In the genomic region with DNA sequence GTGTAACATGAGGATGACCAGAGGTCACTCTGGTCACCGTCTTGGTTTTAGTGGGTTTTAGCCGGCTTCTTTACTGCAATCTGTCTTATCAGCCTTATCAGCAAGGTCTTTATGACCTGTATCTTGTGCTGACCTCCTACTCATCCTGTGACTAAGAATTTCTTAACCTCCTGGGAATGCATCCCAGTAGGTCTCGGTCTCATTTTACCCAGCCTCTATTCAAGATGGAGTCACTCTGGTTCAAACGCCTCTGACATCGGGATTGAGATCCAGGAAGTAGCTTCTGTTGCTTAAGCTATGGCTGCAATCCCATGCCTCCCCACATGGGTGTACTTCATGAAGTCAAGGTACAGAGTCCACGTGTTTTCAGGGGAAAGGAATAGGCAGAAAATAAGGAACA, we compare ENCODE assay signal across 16 cellular contexts. TPM values are rescaled to one million over a fixed set of nuclear protein-coding genes. Genes with fewer than 3 reads are reported as not detected.
DNase-seq lines count a peak whose midpoint lies in the region; ATAC-seq, FAIRE-seq and TF ChIP-seq lines count a peak whose summit lies in the region.
"Had no signal": no experiment of that assay in that cellular context is flagged by ENCODE, and none has a peak within 500 bp of the region (broad histone marks: within the 10 kb centered on the region; RNA-seq: fewer than 3 reads in every experiment).

No MANE protein-coding gene starts in this region.

- no peak for TF ChIP-seq RAD21 in HepG2 (CRISPR knock-in tag; IDR thresholded peaks at IDR 0.05)
- no peak for TF ChIP-seq RAD21 in SK-N-SH (IDR thresholded peaks at IDR 0.05; ENCODE audit: low read length)

- DNase-seq in HepG2 (ENCODE audit: low spot score) (no peak), right lobe of liver (no peak), SK-N-SH (no peak), fibroblast of the aortic adventitia (ENCODE audit: low read depth) (no peak), transverse colon (peak; percentile 53), ureter (ENCODE audit: low spot score) (no peak), G401 (ENCODE audit: low spot score) (no peak), NCI-H2171 treated with DMSO at 0.1 percent for 48 hours (lab: John Stamatoyannopoulos, UW) (no peak)
- DNase-seq: activated CD4-positive, CD25-positive, alpha-beta regulatory T cell; activated effector memory CD4-positive, alpha-beta T cell treated with Interleukin-2 at 50 U/mL for 16 hours; aorta; CD8-positive, alpha-beta T cell; NCI-H187 treated with DMSO at 0.1 percent for 48 hours; NCI-H748 treated with DMSO at 0.1 percent for 48 hours; T-helper 1 cell had no signal

- ATAC-seq in HepG2 = peak; percentile 43; the same call in 1 of the 3 replicates
- no peak for ATAC-seq in right lobe of liver
- ATAC-seq: CD8-positive, alpha-beta T cell had no signal

- no peak for FAIRE-seq in HepG2 (lab: Jason Lieb, UNC)

- POLR2A ChIA-PET in HepG2 (lab: Yijun Ruan, JAX) = no interaction called here
- POLR2A ChIA-PET in SK-N-SH (lab: Yijun Ruan, JAX) = no interaction called here

- intact Hi-C loops in HepG2 (cut with micrococcal nuclease; ENCODE audit: unreplicated experiment) = no loop called here
- intact Hi-C loops in right lobe of liver (cut with DNase I) = no loop called here
- intact Hi-C loops in transverse colon (cut with DNase I; ENCODE audit: low total_unique reads) = no loop called here

- BruUV-seq in HepG2 (replicated peaks; lab: Mats Ljungman, UMichigan) = no TSS peak

- no peaks in the 10 kb centered on the region for H3K4me1 ChIP-seq in HepG2 (ENCODE audit: insufficient read depth, low read length)
- no peaks in the 10 kb centered on the region for H3K4me1 ChIP-seq in right lobe of liver
- peaks cover 0 to 2% of the 10 kb centered on the region in 2 experiments; a peak in 2 of 4 replicates for H3K4me1 ChIP-seq in SK-N-SH (ENCODE audit: control insufficient read depth in 1 of 2, insufficient read depth in 2 of 2, low read depth in 1 of 2, low read length in 1 of 2)
- peaks cover 0 to 42% (median 23%) of the 10 kb centered on the region in 4 donors for H3K4me1 ChIP-seq in transverse colon

- H3F3A ChIP-seq in SK-N-SH (replicated peaks; ENCODE audit: insufficient read depth) = peaks cover 13% of the 10 kb centered on the region

- H3K4me2 ChIP-seq in HepG2 (ENCODE audit: low read depth, low read length) = no peak overlapping the region
- no peak overlapping the region for H3K4me2 ChIP-seq in SK-N-SH

- H3K9me3 ChIP-seq in HepG2 (ENCODE audit: low read length) (no peaks in the 10 kb centered on the region), right lobe of liver (no peaks in the 10 kb centered on the region), SK-N-SH (no peaks in the 10 kb centered on the region), transverse colon (no peaks in the 10 kb centered on the region)

- H2AFZ ChIP-seq in HepG2 (ENCODE audit: low read length) (no peak overlapping the region), SK-N-SH (ENCODE audit: low read depth) (no peak overlapping the region)

- H3K79me2 ChIP-seq in HepG2 (ENCODE audit: insufficient read depth, low read length) (no peaks in the 10 kb centered on the region), SK-N-SH (ENCODE audit: insufficient read depth) (peaks cover 94% of the 10 kb centered on the region)

- H4K20me1 ChIP-seq in HepG2 (ENCODE audit: insufficient read depth, low read length) (no peaks in the 10 kb centered on the region), SK-N-SH (ENCODE audit: insufficient read depth) (no peaks in the 10 kb centered on the region)

- H3K9me2 ChIP-seq in SK-N-SH = no peaks in the 10 kb centered on the region

- H3K9ac ChIP-seq in HepG2 (ENCODE audit: insufficient read depth, low read depth, low read length) = no peak overlapping the region
- H3K9ac ChIP-seq in SK-N-SH = no peak overlapping the region

- H3K36me3 ChIP-seq in HepG2 (replicated peaks in 1 of 2; ENCODE audit: control insufficient read depth in 1 of 2, insufficient read depth in 2 of 2, low read length in 2 of 2) (no peaks in the 10 kb centered on the region), right lobe of liver (no peaks in the 10 kb centered on the region), SK-N-SH (replicated peaks in 1 of 2; ENCODE audit: control insufficient read depth in 1 of 2, insufficient read depth in 2 of 2, low read length in 1 of 2) (peaks cover 0 to 8% of the 10 kb centered on the region in 2 experiments), transverse colon (no peaks in the 10 kb centered on the region)

- 13% methylated on average over 6 of the region's 6 CpGs for WGBS in HepG2 (ENCODE audit: low lambda C conversion rate)
- 69% methylated on average over 5 of the region's 6 CpGs for WGBS in right lobe of liver (ENCODE audit: insufficient coverage, low coverage, low lambda C conversion rate, missing lambda C conversion rate)
- WGBS in SK-N-SH (ENCODE audit: low lambda C conversion rate) = 95% methylated on average over 6 of the region's 6 CpGs
- 46 to 59% methylated on average over 3 to 6 of the region's 6 CpGs for WGBS in transverse colon (ENCODE audit: low coverage in 1 of 2), 2 donors

- in situ Hi-C loops in HepG2 (cut with HindIII; ENCODE audit: extremely low pct_ligation_motif_present, low pct_unique_long_range_greater_than_20kb) (no loop called here), transverse colon (cut with MboI; ENCODE audit: low pct_ligation_motif_present in 1 of 4, low pct_unique_long_range_greater_than_20kb in 1 of 4, low sequenced_read_pairs in 3 of 4) (no loop called here), G401 (cut with HindIII; ENCODE audit: low sequenced_read_pairs) (no loop called here)

- TF ChIP-seq CTCF in HepG2 (CRISPR knock-in tag; IDR thresholded peaks at IDR 0.05) = no peak
- TF ChIP-seq CTCF in right lobe of liver (IDR thresholded peaks at IDR 0.05) = no peak
- peak; percentile 12; the same call in 1 of the 2 replicates for TF ChIP-seq CTCF in SK-N-SH (IDR thresholded peaks at IDR 0.05)
- TF ChIP-seq CTCF in fibroblast of the aortic adventitia (IDR thresholded peaks at IDR 0.05; ENCODE audit: insufficient read depth, low read length) = peak; percentile 17
- TF ChIP-seq CTCF in transverse colon (IDR thresholded peaks at IDR 0.05) = peak; percentile 10 to 53 (median 25)

- no peak overlapping the region for H3K4me3 ChIP-seq in HepG2 (replicated peaks in 1 of 3; ENCODE audit: insufficient read depth in 1 of 3, low read depth in 2 of 3, low read length in 3 of 3)
- H3K4me3 ChIP-seq in right lobe of liver = no peak overlapping the region
- no peak overlapping the region for H3K4me3 ChIP-seq in SK-N-SH (ENCODE audit: low read depth in 2 of 2, low read length in 1 of 2)
- no peak overlapping the region for H3K4me3 ChIP-seq in fibroblast of the aortic adventitia (ENCODE audit: low read depth, low read length)
- no peak overlapping the region for H3K4me3 ChIP-seq in transverse colon
- H3K4me3 ChIP-seq: coronary artery had no signal

- H3K27ac ChIP-seq in HepG2 (ENCODE audit: extremely low read length, insufficient read depth, low read length) = no peak overlapping the region
- no peak overlapping the region for H3K27ac ChIP-seq in right lobe of liver
- H3K27ac ChIP-seq in SK-N-SH (ENCODE audit: low read depth in 2 of 2, low read length in 1 of 2) = no peak overlapping the region
- peak overlapping the region; percentile 60 to 78 (median 76) for H3K27ac ChIP-seq in transverse colon
- H3K27ac ChIP-seq: coronary artery had no signal

- TF ChIP-seq POLR2A in HepG2 (IDR thresholded peaks at IDR 0.05; ENCODE audit: insufficient read depth in 1 of 2, low read depth in 2 of 2, low read length in 2 of 2) (no peak), right lobe of liver (IDR thresholded peaks at IDR 0.05) (no peak), transverse colon (IDR thresholded peaks at IDR 0.05) (no peak)

- H3K27me3 ChIP-seq in HepG2 (ENCODE audit: control insufficient read depth in 1 of 2, insufficient read depth in 2 of 2, low read length in 2 of 2) (no peaks in the 10 kb centered on the region), right lobe of liver (no peaks in the 10 kb centered on the region), SK-N-SH (ENCODE audit: insufficient read depth) (no peaks in the 10 kb centered on the region), transverse colon (no peaks in the 10 kb centered on the region)

- CTCF ChIA-PET in HepG2 (lab: Yijun Ruan, JAX; ENCODE audit: low intra/inter-chr PET ratio, low total read pairs) = no interaction called here
- CTCF ChIA-PET in SK-N-SH (lab: Yijun Ruan, JAX) = interaction anchor here (0.6 to 1.8 kb wide), 3 partner anchors 16 to 39 kb away, joined by 3 to 6 read pairs (median 3); no protein-coding TSS in a partner anchor

- TF ChIP-seq EP300 in HepG2 (IDR thresholded peaks at IDR 0.05; ENCODE audit: low read depth in 2 of 2, low read length in 2 of 2) (no peak), HepG2 (CRISPR knock-in tag; IDR thresholded peaks at IDR 0.05; ENCODE audit: borderline replicate concordance) (no peak), SK-N-SH (IDR thresholded peaks at IDR 0.05; ENCODE audit: borderline replicate concordance in 1 of 2, low read depth in 1 of 2, low read length in 1 of 2) (no peak), transverse colon (IDR thresholded peaks at IDR 0.05; ENCODE audit: low read depth) (no peak)

RNA-seq across cellular contexts. Expression of a gene that starts 19.9 kb away (rescaled TPM):
- total RNA-seq in HepG2 (2016; rRNA removed; fragmentation: Illumina TruSeq; extraction: Trizol) (not detected in 2 replicates), right lobe of liver (under 1 TPM in 1 of 6 experiments, not detected in 5; 0.12 TPM), fibroblast of the aortic adventitia (ENCODE audit: low replicate concordance) (8.1 and 34.5 TPM in 2 replicates), transverse colon (10 to 100 TPM in 1 of 4 donors, 1 to 10 TPM in 3; 3.6 to 35.5 (median 5.6) TPM), ureter (0.49 TPM)
- total RNA-seq in HepG2 (2016; cell fraction: cytosol; rRNA removed; fragmentation: Illumina TruSeq; extraction: Trizol; ENCODE audit: low read depth) = not detected in 2 replicates
- not detected in 2 replicates for total RNA-seq in HepG2 (2016; cell fraction: insoluble cytoplasmic fraction; rRNA removed; fragmentation: Illumina TruSeq; extraction: Trizol)
- not detected in 2 replicates for total RNA-seq in HepG2 (2016; cell fraction: membrane; rRNA removed; fragmentation: Illumina TruSeq; extraction: Trizol)
- not detected in 2 replicates for total RNA-seq in HepG2 (2016; cell fraction: nucleus; rRNA removed; fragmentation: Illumina TruSeq; extraction: Trizol)
- polyA plus RNA-seq in HepG2 (2011; rRNA removed) (not detected in 2 replicates), SK-N-SH (2012; rRNA removed) (7.2 and 13.1 TPM in 2 replicates)
- polyA plus RNA-seq in HepG2 (2011; cell fraction: cytosol; rRNA removed) = 0.04 TPM in 1 of 2 replicates, not detected in the other
- not detected in 2 replicates for polyA plus RNA-seq in HepG2 (2011; cell fraction: nucleus; rRNA removed)
- polyA plus RNA-seq in HepG2 (2012) = not detected in 2 replicates
- polyA plus RNA-seq in HepG2 (2016; cell fraction: cytosol; fragmentation: Illumina TruSeq; extraction: Trizol; ENCODE audit: low read depth) = not detected in 2 replicates
- polyA plus RNA-seq in HepG2 (2016; cell fraction: insoluble cytoplasmic fraction; fragmentation: Illumina TruSeq; extraction: Trizol; ENCODE audit: low read depth) = not detected in 2 replicates
- polyA plus RNA-seq in HepG2 (2016; cell fraction: membrane; fragmentation: Illumina TruSeq; extraction: Trizol; ENCODE audit: low read depth) = not detected in 2 replicates
- polyA plus RNA-seq in HepG2 (2016; cell fraction: nucleus; fragmentation: Illumina TruSeq; extraction: Trizol; ENCODE audit: insufficient read depth, low read depth) = not detected in 2 replicates
- not detected in 2 replicates for polyA minus RNA-seq in HepG2 (2011; rRNA and poly(A)+ RNA removed; ENCODE audit: low replicate concordance)
- not detected in 2 replicates for polyA minus RNA-seq in HepG2 (2011; cell fraction: cytosol; rRNA and poly(A)+ RNA removed)
- polyA minus RNA-seq in HepG2 (2011; cell fraction: nucleus; rRNA and poly(A)+ RNA removed) = not detected in 2 replicates
- 17.8 and 19.5 TPM in 2 replicates for polyA plus RNA-seq in SK-N-SH (2012; cell fraction: cytosol; rRNA removed)
- polyA plus RNA-seq in SK-N-SH (2012; cell fraction: nucleus; rRNA removed) = 8.6 and 16.9 TPM in 2 replicates
- total RNA-seq in G401 (2014; rRNA removed; shearing (Covaris generic)) = not detected in 2 replicates
- total RNA-seq: CD8-positive, alpha-beta T cell had no signal

Comparison
In these comparisons a context has a peak if more than half of its experiments do, and no peak if none do; other contexts are left out.
1. H3K27ac ChIP-seq: peak in transverse colon (4 of 4); none in HepG2 (single experiment), right lobe of liver (0 of 3) and SK-N-SH (0 of 2).
2. CTCF ChIP-seq: peak in SK-N-SH (single experiment), fibroblast of the aortic adventitia (single experiment) and transverse colon (5 of 5); none in HepG2 (single experiment) and right lobe of liver (0 of 4).